Comparison of ENCODE assay signal across 12 cellular contexts in the genomic region with DNA sequence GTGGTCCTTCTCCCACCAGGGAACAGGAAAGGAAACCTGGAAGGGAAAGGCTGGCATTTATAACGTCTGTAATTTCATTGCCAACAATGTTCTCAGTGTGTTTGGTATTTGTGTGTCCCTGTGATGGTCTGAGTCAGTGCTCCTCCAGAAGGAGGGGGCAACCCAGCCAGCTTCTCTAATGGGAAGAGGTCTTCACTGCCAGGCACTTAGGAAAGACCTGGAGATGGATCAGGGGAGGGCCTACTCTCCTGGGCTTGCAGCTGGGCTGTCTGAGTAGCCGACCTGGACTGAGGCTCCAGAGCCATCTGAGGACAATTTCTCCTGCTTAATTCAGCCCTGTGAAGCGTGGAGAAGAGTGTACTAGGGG. TPM values are rescaled to one million over a fixed set of nuclear protein-coding genes. Genes with fewer than 3 reads are reported as not detected.
DNase-seq lines count a peak whose midpoint lies in the region; ATAC-seq and TF ChIP-seq lines count a peak whose summit lies in the region.
"Had no signal": no experiment of that assay in that cellular context is flagged by ENCODE, and none has a peak within 500 bp of the region (broad histone marks: within the 10 kb centered on the region; RNA-seq: fewer than 3 reads in every experiment).

No MANE protein-coding gene starts in this region.

- no peaks in the 10 kb centered on the region for H3K27me3 Mint-ChIP-seq in activated B cell treated with CpG ODN at 0.5 μM for 24 hours

- no peaks in the 10 kb centered on the region for H3K36me3 Mint-ChIP-seq in activated B cell treated with CpG ODN at 0.5 μM for 24 hours (ENCODE audit: low read depth)
- H3K36me3 Mint-ChIP-seq: type B pancreatic cell had no signal

- peak; percentile 69 for DNase-seq in EH (ENCODE audit: low read depth)
- DNase-seq in activated B cell treated with CpG ODN at 0.5 μM for 24 hours, result no peak
- no peak for DNase-seq in Right ventricle myocardium superior
- DNase-seq in sciatic nerve (ENCODE audit: low spot score), result no peak
- DNase-seq in CD1c-positive myeloid dendritic cell (ENCODE audit: extremely low spot score), result no peak
- DNase-seq in NCI-H2107 treated with DMSO at 0.1 percent for 48 hours (lab: John Stamatoyannopoulos, UW; ENCODE audit: unreplicated experiment), result no peak
- DNase-seq: effector memory CD4-positive, alpha-beta T cell; H9 had no signal

- no peak for TF ChIP-seq CTCF in activated B cell treated with CpG ODN at 0.5 μM for 24 hours (IDR thresholded peaks at IDR 0.05)

- no peaks in the 10 kb centered on the region for H3K9me3 Mint-ChIP-seq in activated B cell treated with CpG ODN at 0.5 μM for 24 hours
- H3K9me3 Mint-ChIP-seq: H9; T-helper 1 cell treated with Interleukin-12 subunit alpha and Interleukin-12 subunit beta and Interleukin-4 antibody, amounts not matched to agents 30 μg/mL and 1 μg/mL, for 36 hours; type B pancreatic cell had no signal

- ATAC-seq in activated B cell treated with CpG ODN at 0.5 μM for 24 hours (ENCODE audit: low read depth) (no peak), Right ventricle myocardium superior (ENCODE audit: poor library complexity) (peak; percentile 55), sciatic nerve (peak; percentile 85), GM18909 (IDR thresholded peaks at IDR 0.05; ENCODE audit: poor library complexity, unreplicated experiment) (no peak), GM18498 (IDR thresholded peaks at IDR 0.05; ENCODE audit: unreplicated experiment) (no peak)

- peaks cover 62% of the 10 kb centered on the region for H3K4me1 Mint-ChIP-seq in activated B cell treated with CpG ODN at 0.5 μM for 24 hours

- POLR2A ChIA-PET in activated B cell treated with CpG ODN at 0.5 μM for 24 hours (lab: Charles Lee), result interaction anchor here (1.0 to 2.9 kb wide), 2 partner anchors 16 to 42 kb away, joined by 3 to 30 read pairs; partner anchors contain the start of genes ERH and SLC39A9

- CTCF ChIA-PET in activated B cell treated with CpG ODN at 0.5 μM for 24 hours (lab: Charles Lee), result no interaction called here

- H3K4me3 Mint-ChIP-seq in activated B cell treated with CpG ODN at 0.5 μM for 24 hours, result no peak overlapping the region
- H3K4me3 Mint-ChIP-seq: H9, type B pancreatic cell had no signal

- peak overlapping the region; percentile 99 for H3K27ac Mint-ChIP-seq in activated B cell treated with CpG ODN at 0.5 μM for 24 hours
- H3K27ac Mint-ChIP-seq: H9, type B pancreatic cell had no signal

- intact Hi-C loops in activated B cell treated with CpG ODN at 0.5 μM for 24 hours (cut with micrococcal nuclease), result no loop called here
- intact Hi-C loops in Right ventricle myocardium superior (cut with DNase I), result no loop called here
- intact Hi-C loops in sciatic nerve (cut with DNase I), result no loop called here

RNA-seq across cellular contexts. Expression of gene ERH, which starts 42.2 kb away (rescaled TPM):
- total RNA-seq in activated B cell treated with CpG ODN at 0.5 μM for 24 hours, result 252 and 273 TPM in 2 replicates
- 102 TPM for total RNA-seq in Right ventricle myocardium superior
- 113 TPM for total RNA-seq in sciatic nerve

RNA-seq across cellular contexts. Expression of gene SLC39A9, which starts 42.6 kb away (rescaled TPM):
- 46.4 and 54.5 TPM in 2 replicates for total RNA-seq in activated B cell treated with CpG ODN at 0.5 μM for 24 hours
- total RNA-seq in Right ventricle myocardium superior, result 16.2 TPM
- total RNA-seq in sciatic nerve, result 45.7 TPM

Comparison
In these comparisons a context has a peak if more than half of its experiments do, and no peak if none do; other contexts are left out.
1. ATAC-seq: peak in Right ventricle myocardium superior (single experiment) and sciatic nerve (single experiment); none in activated B cell treated with CpG ODN at 0.5 μM for 24 hours (single experiment), GM18909 (single experiment) and GM18498 (single experiment).